ENCODE assay signal across 10 cellular contexts in genomic region chrX:103730746-103731508, GRCh38. TPM values are rescaled to one million over a fixed set of nuclear protein-coding genes. Genes with fewer than 3 reads are reported as not detected.
A peak's percentile ranks its signal among the peaks of the same experiment; 100 is the strongest.
DNase-seq lines count a peak whose midpoint lies in the region; ATAC-seq and TF ChIP-seq lines count a peak whose summit lies in the region.
"Had no signal": no experiment of that assay in that cellular context is flagged by ENCODE, and none has a peak within 500 bp of the region (broad histone marks: within the 10 kb centered on the region; RNA-seq: fewer than 3 reads in every experiment).

No MANE protein-coding gene starts in this region.

- no peak for ATAC-seq in effector memory CD8-positive, alpha-beta T cell (replicated peaks)
- ATAC-seq in HG03159 (IDR thresholded peaks at IDR 0.05; ENCODE audit: unreplicated experiment) (no peak), GM21717 (IDR thresholded peaks at IDR 0.05; ENCODE audit: unreplicated experiment) (no peak)

- DNase-seq in Daoy (ENCODE audit: low read depth) (peak; percentile 56), NCI-H69 (lab: John Stamatoyannopoulos, UW) (peak; percentile 85), fibroblast of gingiva (ENCODE audit: low read depth) (peak; percentile 49), nephron progenitor cell (no peak)
- DNase-seq in activated CD4-positive, alpha-beta memory T cell treated with anti-CD3 and anti-CD28 coated beads, Interleukin-2, amount 10 ng/mL, durations not matched to agents 7 days and 5 days = no peak
- DNase-seq in effector memory CD8-positive, alpha-beta T cell = no peak
- DNase-seq: activated CD4-positive, CD25-positive, alpha-beta regulatory T cell had no signal

- CTCF ChIA-PET in activated CD4-positive, alpha-beta memory T cell treated with anti-CD3 and anti-CD28 coated beads, Interleukin-2, amount 10 ng/mL, durations not matched to agents 7 days and 5 days (lab: Charles Lee) = interaction anchor here (1.2 kb wide), 1 partner anchor 21 kb away, joined by 3 read pairs; no protein-coding TSS in a partner anchor

- TF ChIP-seq CTCF in nephron progenitor cell (IDR thresholded peaks at IDR 0.05) = no peak

- peak overlapping the region; percentile 80 for H3K27ac Mint-ChIP-seq in nephron progenitor cell
- H3K27ac Mint-ChIP-seq in activated CD4-positive, alpha-beta memory T cell treated with anti-CD3 and anti-CD28 coated beads, Interleukin-2, amount 10 ng/mL, durations not matched to agents 7 days and 5 days = no peak overlapping the region
- H3K27ac Mint-ChIP-seq in effector memory CD8-positive, alpha-beta T cell = no peak overlapping the region
- H3K27ac Mint-ChIP-seq: activated naive CD8-positive, alpha-beta T cell had no signal

- no peaks in the 10 kb centered on the region for H3K36me3 Mint-ChIP-seq in nephron progenitor cell (ENCODE audit: low read depth)
- H3K36me3 Mint-ChIP-seq in activated CD4-positive, alpha-beta memory T cell treated with anti-CD3 and anti-CD28 coated beads, Interleukin-2, amount 10 ng/mL, durations not matched to agents 7 days and 5 days (ENCODE audit: low read depth) = no peaks in the 10 kb centered on the region
- H3K36me3 Mint-ChIP-seq in effector memory CD8-positive, alpha-beta T cell (ENCODE audit: insufficient read depth) = peaks cover 2% of the 10 kb centered on the region
- H3K36me3 Mint-ChIP-seq: activated naive CD8-positive, alpha-beta T cell had no signal

- no peaks in the 10 kb centered on the region for H3K27me3 Mint-ChIP-seq in nephron progenitor cell (ENCODE audit: low read depth, poor library complexity)
- H3K27me3 Mint-ChIP-seq in activated CD4-positive, alpha-beta memory T cell treated with anti-CD3 and anti-CD28 coated beads, Interleukin-2, amount 10 ng/mL, durations not matched to agents 7 days and 5 days = peaks cover 6% of the 10 kb centered on the region
- peaks cover 26 to 39% of the 10 kb centered on the region in 2 donors for H3K27me3 Mint-ChIP-seq in effector memory CD8-positive, alpha-beta T cell
- H3K27me3 Mint-ChIP-seq: activated naive CD8-positive, alpha-beta T cell had no signal

- H3K9me3 Mint-ChIP-seq in nephron progenitor cell = peaks cover 6% of the 10 kb centered on the region
- H3K9me3 Mint-ChIP-seq in activated CD4-positive, alpha-beta memory T cell treated with anti-CD3 and anti-CD28 coated beads, Interleukin-2, amount 10 ng/mL, durations not matched to agents 7 days and 5 days = no peaks in the 10 kb centered on the region
- no peaks in the 10 kb centered on the region for H3K9me3 Mint-ChIP-seq in effector memory CD8-positive, alpha-beta T cell

- H3K4me3 Mint-ChIP-seq in nephron progenitor cell = no peak overlapping the region
- no peak overlapping the region for H3K4me3 Mint-ChIP-seq in activated CD4-positive, alpha-beta memory T cell treated with anti-CD3 and anti-CD28 coated beads, Interleukin-2, amount 10 ng/mL, durations not matched to agents 7 days and 5 days
- H3K4me3 Mint-ChIP-seq in effector memory CD8-positive, alpha-beta T cell = no peak overlapping the region
- H3K4me3 Mint-ChIP-seq: activated naive CD8-positive, alpha-beta T cell had no signal

- POLR2A ChIA-PET in activated CD4-positive, alpha-beta memory T cell treated with anti-CD3 and anti-CD28 coated beads, Interleukin-2, amount 10 ng/mL, durations not matched to agents 7 days and 5 days (lab: Charles Lee) = no interaction called here

- H3K4me1 Mint-ChIP-seq in nephron progenitor cell = peaks cover 47% of the 10 kb centered on the region
- peaks cover 12% of the 10 kb centered on the region for H3K4me1 Mint-ChIP-seq in activated CD4-positive, alpha-beta memory T cell treated with anti-CD3 and anti-CD28 coated beads, Interleukin-2, amount 10 ng/mL, durations not matched to agents 7 days and 5 days
- H3K4me1 Mint-ChIP-seq in effector memory CD8-positive, alpha-beta T cell (ENCODE audit: low read depth in 2 of 2) = peaks cover 0 to 1% of the 10 kb centered on the region in 2 donors

RNA-seq across cellular contexts. Expression of gene TMEM31, which starts 20.2 kb away (rescaled TPM):
- not detected in 2 replicates for total RNA-seq in Daoy (2014; rRNA removed; shearing (Covaris generic))
- total RNA-seq in activated CD4-positive, alpha-beta memory T cell treated with anti-CD3 and anti-CD28 coated beads, Interleukin-2, amount 10 ng/mL, durations not matched to agents 7 days and 5 days = not detected

RNA-seq across cellular contexts. Expression of gene MORF4L2, which starts 44.4 kb away (rescaled TPM):
- total RNA-seq in Daoy (2014; rRNA removed; shearing (Covaris generic)) = 834 and 916 TPM in 2 replicates
- 100 to 1,000 TPM; 134 to 135 TPM for total RNA-seq in activated CD4-positive, alpha-beta memory T cell treated with anti-CD3 and anti-CD28 coated beads, Interleukin-2, amount 10 ng/mL, durations not matched to agents 7 days and 5 days

RNA-seq across cellular contexts. Expression of gene PLP1, which starts 45.7 kb away (rescaled TPM):
- 2.7 TPM in 1 of 2 replicates, not detected in the other for total RNA-seq in Daoy (2014; rRNA removed; shearing (Covaris generic))
- not detected for total RNA-seq in activated CD4-positive, alpha-beta memory T cell treated with anti-CD3 and anti-CD28 coated beads, Interleukin-2, amount 10 ng/mL, durations not matched to agents 7 days and 5 days

Comparison
In these comparisons a context has a peak if more than half of its experiments do, and no peak if none do; other contexts are left out.
1. DNase-seq: peak in Daoy (single experiment), NCI-H69 (single experiment) and fibroblast of gingiva (single experiment); none in nephron progenitor cell (single experiment), activated CD4-positive, alpha-beta memory T cell treated with anti-CD3 and anti-CD28 coated beads, Interleukin-2, amount 10 ng/mL, durations not matched to agents 7 days and 5 days (single experiment) and effector memory CD8-positive, alpha-beta T cell (0 of 3).